ENCODE assay signal across 8 cellular contexts in the genomic region with DNA sequence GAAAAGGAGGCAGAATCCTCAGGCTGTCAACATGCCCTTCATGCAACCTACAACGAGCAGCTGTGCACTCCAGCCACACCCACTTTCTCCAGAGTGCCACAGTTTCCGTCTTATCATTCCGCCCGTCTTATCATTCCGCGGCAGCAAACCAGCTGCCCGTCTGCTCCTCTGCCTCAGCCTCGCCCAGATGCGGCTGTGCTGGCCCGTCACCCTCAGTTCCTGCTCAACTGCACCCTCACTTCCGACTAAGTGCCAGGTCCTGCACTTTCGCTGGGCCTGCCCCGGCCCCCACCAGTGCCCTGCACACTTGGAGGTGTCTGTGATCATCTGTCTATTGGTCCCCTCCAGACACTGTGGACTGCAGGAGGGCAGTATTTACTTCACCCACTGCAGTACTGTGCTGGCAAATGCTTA. TPM values are rescaled to one million over a fixed set of nuclear protein-coding genes. Genes with fewer than 3 reads are reported as not detected.
DNase-seq lines count a peak whose midpoint lies in the region; ATAC-seq and TF ChIP-seq lines count a peak whose summit lies in the region.

No MANE protein-coding gene starts in this region.

- no peaks in the 10 kb centered on the region for H3K9me2 ChIP-seq in PC-3 (replicated peaks; ENCODE audit: low read length)

- H3K27ac ChIP-seq in mucosa of rectum (ENCODE audit: low read depth in 2 of 2, low read length in 2 of 2) (peak overlapping the region; percentile 26 to 73), PC-3 (ENCODE audit: low read length) (no peak overlapping the region)

- H3K9me3 ChIP-seq in Caco-2 = no peaks in the 10 kb centered on the region
- H3K9me3 ChIP-seq in mucosa of rectum (ENCODE audit: control insufficient read depth in 2 of 2, low read length in 2 of 2) = no peaks in the 10 kb centered on the region
- H3K9me3 ChIP-seq in PC-3 (ENCODE audit: low read length) = no peaks in the 10 kb centered on the region

- H3K4me3 ChIP-seq in Caco-2 (ENCODE audit: low read depth, low read length) (no peak overlapping the region), mucosa of rectum (ENCODE audit: low read length in 2 of 2) (peak overlapping the region; percentile 1 to 27), PC-3 (ENCODE audit: low read length) (no peak overlapping the region)

- DNase-seq in Caco-2 (peak; percentile 42 to 58), PC-3 (no peak), RKO (ENCODE audit: low spot score) (no peak), HK-2 (ENCODE audit: unreplicated experiment) (no peak)
- DNase-seq in activated naive CD8-positive, alpha-beta T cell treated with anti-CD3 and anti-CD28 coated beads, Interleukin-2, amount 10 ng/mL, durations not matched to agents 7 days and 5 days = peak; percentile 53

- no peak overlapping the region for H2AFZ ChIP-seq in PC-3 (ENCODE audit: low read length)

- H3K9ac ChIP-seq in mucosa of rectum (ENCODE audit: low read depth in 1 of 2, low read length in 2 of 2) (peak overlapping the region in 1 of 2 donors; percentile 16), PC-3 (ENCODE audit: low read length) (no peak overlapping the region)

- ATAC-seq in SK-N-SH treated with all-trans-retinoic acid at 6 μM for 48 hours (peak; percentile 33; the same call in 2 of the 3 replicates), PC-3 (no peak), GM21515 (IDR thresholded peaks at IDR 0.05; ENCODE audit: unreplicated experiment) (no peak)
- ATAC-seq in activated naive CD8-positive, alpha-beta T cell treated with anti-CD3 and anti-CD28 coated beads, Interleukin-2, amount 10 ng/mL, durations not matched to agents 7 days and 5 days (ENCODE audit: low read depth) = peak; percentile 87

- H3K4me3 Mint-ChIP-seq in Caco-2 (ENCODE audit: unreplicated experiment) = peak overlapping the region; percentile 11
- H3K4me3 Mint-ChIP-seq in activated naive CD8-positive, alpha-beta T cell treated with anti-CD3 and anti-CD28 coated beads, Interleukin-2, amount 10 ng/mL, durations not matched to agents 7 days and 5 days = peak overlapping the region; percentile 81

- no peaks in the 10 kb centered on the region for H3K9me3 Mint-ChIP-seq in Caco-2 (ENCODE audit: unreplicated experiment)
- H3K9me3 Mint-ChIP-seq in activated naive CD8-positive, alpha-beta T cell treated with anti-CD3 and anti-CD28 coated beads, Interleukin-2, amount 10 ng/mL, durations not matched to agents 7 days and 5 days = no peaks in the 10 kb centered on the region

- no peak overlapping the region for H3K4me2 ChIP-seq in PC-3 (ENCODE audit: low read length)

- peaks cover 29% of the 10 kb centered on the region for H3K4me1 Mint-ChIP-seq in Caco-2 (ENCODE audit: low read depth, unreplicated experiment)
- H3K4me1 Mint-ChIP-seq in activated naive CD8-positive, alpha-beta T cell treated with anti-CD3 and anti-CD28 coated beads, Interleukin-2, amount 10 ng/mL, durations not matched to agents 7 days and 5 days = peaks cover 31% of the 10 kb centered on the region

- peaks cover 19% of the 10 kb centered on the region for H3K4me1 ChIP-seq in Caco-2
- peaks cover 7 to 13% of the 10 kb centered on the region in 2 donors for H3K4me1 ChIP-seq in mucosa of rectum (ENCODE audit: control insufficient read depth in 2 of 2, insufficient read depth in 2 of 2, low read length in 2 of 2)
- peaks cover 9% of the 10 kb centered on the region for H3K4me1 ChIP-seq in PC-3 (ENCODE audit: insufficient read depth, low read length)

- H3K36me3 ChIP-seq in Caco-2 (ENCODE audit: control insufficient read depth, insufficient read depth, low read length) (no peaks in the 10 kb centered on the region), mucosa of rectum (ENCODE audit: control insufficient read depth in 2 of 2, insufficient read depth in 2 of 2, low read length in 2 of 2) (no peaks in the 10 kb centered on the region), PC-3 (ENCODE audit: low read depth, low read length) (no peaks in the 10 kb centered on the region)

- intact Hi-C loops in Caco-2 (cut with micrococcal nuclease; ENCODE audit: unreplicated experiment) (no loop called here), PC-3 (cut with micrococcal nuclease) (loop anchor here (10.0 kb wide), 1 partner anchor 66 kb away; no protein-coding TSS in a partner anchor)

- no peaks in the 10 kb centered on the region for H3K27me3 Mint-ChIP-seq in Caco-2 (ENCODE audit: insufficient read depth, unreplicated experiment)
- no peaks in the 10 kb centered on the region for H3K27me3 Mint-ChIP-seq in activated naive CD8-positive, alpha-beta T cell treated with anti-CD3 and anti-CD28 coated beads, Interleukin-2, amount 10 ng/mL, durations not matched to agents 7 days and 5 days

- no peak for TF ChIP-seq CTCF in Caco-2 (IDR thresholded peaks at IDR 0.05; ENCODE audit: insufficient read depth in 1 of 2, low read depth in 1 of 2, low read length in 1 of 2, severe bottlenecking in 1 of 2, unreplicated experiment in 1 of 2)
- no peak for TF ChIP-seq CTCF in PC-3 (conservative IDR thresholded peaks at IDR 0.05; ENCODE audit: low read depth, low read length)

- CTCF ChIA-PET in Caco-2 (lab: Charles Lee) (no interaction called here), PC-3 (lab: Charles Lee) (no interaction called here)

- BruUV-seq in Caco-2 (replicated peaks; lab: Mats Ljungman, UMichigan) = no TSS peak
- BruUV-seq in PC-3 (replicated peaks; lab: Mats Ljungman, UMichigan) = no TSS peak

- H3K27me3 ChIP-seq in Caco-2 (replicated peaks; ENCODE audit: control insufficient read depth, insufficient read depth, low read length) = no peaks in the 10 kb centered on the region
- H3K27me3 ChIP-seq in mucosa of rectum (ENCODE audit: control insufficient read depth in 2 of 2, insufficient read depth in 2 of 2, low read length in 2 of 2) = no peaks in the 10 kb centered on the region
- no peaks in the 10 kb centered on the region for H3K27me3 ChIP-seq in PC-3 (ENCODE audit: low read length)

- peaks cover 4% of the 10 kb centered on the region; the same call in 1 of the 2 replicates for H4K20me1 ChIP-seq in PC-3 (ENCODE audit: low read length)

- H3K79me2 ChIP-seq in PC-3 (ENCODE audit: low read length) = peaks cover 95% of the 10 kb centered on the region

- H3F3A ChIP-seq in PC-3 (ENCODE audit: low read length, unreplicated experiment) = no peaks in the 10 kb centered on the region

- H3K36me3 Mint-ChIP-seq in Caco-2 (ENCODE audit: insufficient read depth, unreplicated experiment) = peaks cover 11% of the 10 kb centered on the region
- peaks cover 1% of the 10 kb centered on the region for H3K36me3 Mint-ChIP-seq in activated naive CD8-positive, alpha-beta T cell treated with anti-CD3 and anti-CD28 coated beads, Interleukin-2, amount 10 ng/mL, durations not matched to agents 7 days and 5 days

- POLR2A ChIA-PET in Caco-2 (lab: Charles Lee) = no interaction called here
- POLR2A ChIA-PET in activated naive CD8-positive, alpha-beta T cell treated with anti-CD3 and anti-CD28 coated beads, Interleukin-2, amount 10 ng/mL, durations not matched to agents 7 days and 5 days (lab: Charles Lee) = interaction anchor here (0.9 to 1.0 kb wide), 2 partner anchors 16 to 97 kb away, joined by 4 to 5 read pairs; a partner anchor contains a TSS
- POLR2A ChIA-PET in PC-3 (lab: Charles Lee; ENCODE audit: unreplicated experiment) = interaction anchor here (0.6 kb wide), 1 partner anchor 1299 kb away, joined by 6 read pairs; no protein-coding TSS in a partner anchor

- peak overlapping the region; percentile 37 for H3K27ac Mint-ChIP-seq in Caco-2 (ENCODE audit: unreplicated experiment)
- peak overlapping the region; percentile 85 for H3K27ac Mint-ChIP-seq in activated naive CD8-positive, alpha-beta T cell treated with anti-CD3 and anti-CD28 coated beads, Interleukin-2, amount 10 ng/mL, durations not matched to agents 7 days and 5 days

TF ChIP-seq in SK-N-SH treated with all-trans-retinoic acid at 6 μM for 48 hours, 23 proteins besides CTCF, POLR2A, EP300 and RAD21:
- no peak for TF ChIP-seq ZFP30 (CRISPR knock-in tag; IDR thresholded peaks at IDR 0.05)
- 0 out of 2 replicates have a peak, but pooled peaks have one; percentile 29 for TF ChIP-seq TCF4 (CRISPR knock-in tag; IDR thresholded peaks at IDR 0.05; ENCODE audit: borderline replicate concordance)
- no peak for TF ChIP-seq TOX (CRISPR knock-in tag; IDR thresholded peaks at IDR 0.05; ENCODE audit: borderline replicate concordance)

RNA-seq across cellular contexts. Expression of a gene that starts 43.7 kb away (rescaled TPM):
- total RNA-seq in Caco-2 (2022) (65.6 and 74.0 TPM in 2 replicates), PC-3 (2014; rRNA removed) (23.7 and 27.8 TPM in 2 replicates)
- total RNA-seq in activated naive CD8-positive, alpha-beta T cell treated with anti-CD3 and anti-CD28 coated beads, Interleukin-2, amount 10 ng/mL, durations not matched to agents 7 days and 5 days = 10 to 100 TPM; 35.7 to 36.8 TPM

Comparison
In these comparisons a context has a peak if more than half of its experiments do, and no peak if none do; other contexts are left out.
1. DNase-seq: peak in Caco-2 (2 of 2) and activated naive CD8-positive, alpha-beta T cell treated with anti-CD3 and anti-CD28 coated beads, Interleukin-2, amount 10 ng/mL, durations not matched to agents 7 days and 5 days (single experiment); none in PC-3 (single experiment), RKO (single experiment) and HK-2 (single experiment).
2. H3K4me3 ChIP-seq: peak in mucosa of rectum (2 of 2); none in Caco-2 (single experiment) and PC-3 (single experiment).
3. ATAC-seq: peak in SK-N-SH treated with all-trans-retinoic acid at 6 μM for 48 hours (single experiment) and activated naive CD8-positive, alpha-beta T cell treated with anti-CD3 and anti-CD28 coated beads, Interleukin-2, amount 10 ng/mL, durations not matched to agents 7 days and 5 days (single experiment); none in PC-3 (single experiment) and GM21515 (single experiment).